In genomic region chr17:73018599-73018998, GRCh38 we compare ENCODE assay signal across 17 cellular contexts.
DNase-seq lines count a peak whose midpoint lies in the region; ATAC-seq and TF ChIP-seq lines count a peak whose summit lies in the region.
"Had no signal": no experiment of that assay in that cellular context is flagged by ENCODE, and none has a peak within 500 bp of the region (broad histone marks: within the 10 kb centered on the region; RNA-seq: fewer than 3 reads in every experiment).

No MANE protein-coding gene starts in this region.

- H3K18ac ChIP-seq in IMR-90 (ENCODE audit: low read depth, low read length): peak overlapping the region; percentile 98; the same call in 1 of the 2 replicates

- H3K56ac ChIP-seq in IMR-90 (ENCODE audit: extremely low read depth, insufficient read depth, low read length): no peak overlapping the region

- H3K9me3 Mint-ChIP-seq in osteocyte (ENCODE audit: unreplicated experiment): peaks cover 15% of the 10 kb centered on the region

- no peak overlapping the region for H3K4me3 Mint-ChIP-seq in osteocyte (ENCODE audit: unreplicated experiment)
- H3K4me3 Mint-ChIP-seq: B cell; CD4-positive, alpha-beta T cell; CD8-positive, alpha-beta T cell had no signal

- DNase-seq in IMR-90 (no peak), osteocyte (ENCODE audit: extremely low spot score, unreplicated experiment) (no peak), posterior vena cava (ENCODE audit: low spot score) (no peak)
- DNase-seq: AML-193; Caco-2; Calu3; CD4-positive, alpha-beta T cell; CD8-positive, alpha-beta T cell; DMS79 treated with DMSO at 0.1 percent for 48 hours; GF-D8 had no signal

- H2BK120ac ChIP-seq in IMR-90 (ENCODE audit: low read depth, low read length): peak overlapping the region; percentile 84

- no peak for TF ChIP-seq POLR2A in IMR-90 (IDR thresholded peaks at IDR 0.05; ENCODE audit: low read depth, low read length)

- BruUV-seq in IMR-90 (replicated peaks; lab: Mats Ljungman, UMichigan): no TSS peak

- CTCF ChIA-PET in HEK293 (lab: Yijun Ruan, JAX) (no interaction called here), IMR-90 (lab: Yijun Ruan, JAX) (no interaction called here)

- no peak overlapping the region for H3K27ac ChIP-seq in HEK293 (ENCODE audit: extremely low read depth, low read depth, low read length)
- peak overlapping the region; percentile 89; the same call in 1 of the 2 replicates for H3K27ac ChIP-seq in IMR-90 (ENCODE audit: insufficient read depth, low read length)
- H3K27ac ChIP-seq: 22Rv1; A549; BLaER1 treated with 17β-estradiol and CSF1 and Interleukin-3, amounts not matched to agents 10 nM and 100 nM; C4-2B had no signal

- H2BK15ac ChIP-seq in IMR-90 (ENCODE audit: low read depth, low read length): peak overlapping the region; percentile 76; the same call in 2 of the 3 replicates

- in situ Hi-C loops in IMR-90 (cut with MboI; ENCODE audit: low sequenced_read_pairs): no loop called here

- no peak overlapping the region for H2AFZ ChIP-seq in IMR-90 (replicated peaks; ENCODE audit: low read length, poor library complexity)

- H3K4me2 ChIP-seq in IMR-90 (ENCODE audit: low read depth, low read length): no peak overlapping the region
- H3K4me2 ChIP-seq: A549; BLaER1 treated with 17β-estradiol and CSF1 and Interleukin-3, amounts not matched to agents 10 nM and 100 nM had no signal

- TF ChIP-seq CTCF in HEK293 (tag by site-specific recombination; IDR thresholded peaks at IDR 0.05) (no peak), IMR-90 (conservative IDR thresholded peaks at IDR 0.05; ENCODE audit: low read depth, low read length) (no peak), osteocyte (IDR thresholded peaks at IDR 0.05) (no peak)

- H4K20me1 ChIP-seq in IMR-90 (ENCODE audit: insufficient read depth, low read length): no peaks in the 10 kb centered on the region; the same call in 1 of the 2 replicates
- H4K20me1 ChIP-seq: BLaER1 treated with 17β-estradiol and CSF1 and Interleukin-3, amounts not matched to agents 10 nM and 100 nM had no signal

- H3K9me3 ChIP-seq in HEK293 (ENCODE audit: control insufficient read depth, insufficient read depth, low read depth, low read length) (no peaks in the 10 kb centered on the region), IMR-90 (ENCODE audit: control insufficient read depth, insufficient read depth, low read length) (peaks cover 2% of the 10 kb centered on the region; the same call in 1 of the 2 replicates)
- H3K9me3 ChIP-seq: Caco-2 had no signal

- H3K79me1 ChIP-seq in IMR-90 (ENCODE audit: low read depth in 1 of 2, low read length in 2 of 2): peaks cover 11 to 22% of the 10 kb centered on the region in 2 experiments

- H3K9ac ChIP-seq in IMR-90 (ENCODE audit: low read depth, low read length): no peak overlapping the region
- H3K9ac ChIP-seq: BLaER1 treated with 17β-estradiol and CSF1 and Interleukin-3, amounts not matched to agents 10 nM and 100 nM had no signal

- H3K4me1 ChIP-seq in HEK293 (ENCODE audit: control insufficient read depth, insufficient read depth, low read length): no peaks in the 10 kb centered on the region
- H3K4me1 ChIP-seq in IMR-90 (ENCODE audit: control insufficient read depth, insufficient read depth, low read length): peaks cover 11% of the 10 kb centered on the region

- H4K8ac ChIP-seq in IMR-90 (ENCODE audit: low read depth in 2 of 2, low read length in 2 of 2): peak overlapping the region in 1 of 2 experiments; percentile 51; a peak in 1 of 4 replicates

- peaks cover 68% of the 10 kb centered on the region for H3K4me1 Mint-ChIP-seq in osteocyte (ENCODE audit: unreplicated experiment)

- H2AK5ac ChIP-seq in IMR-90 (ENCODE audit: low read depth, low read length): peak overlapping the region; percentile 56; the same call in 1 of the 2 replicates

- no peak overlapping the region for H4K91ac ChIP-seq in IMR-90 (ENCODE audit: insufficient read depth, low read depth, low read length)

- peak overlapping the region; percentile 58 for H3K27ac Mint-ChIP-seq in osteocyte (ENCODE audit: unreplicated experiment)
- H3K27ac Mint-ChIP-seq: B cell; CD4-positive, alpha-beta T cell; CD8-positive, alpha-beta T cell had no signal

- H3K23ac ChIP-seq in IMR-90 (ENCODE audit: low read depth, low read length): no peak overlapping the region

- peaks cover 18% of the 10 kb centered on the region for H3K36me3 Mint-ChIP-seq in osteocyte (ENCODE audit: unreplicated experiment)

- H2BK20ac ChIP-seq in IMR-90 (ENCODE audit: low read depth, low read length): peak overlapping the region; percentile 94

- no peak overlapping the region; the same call in 1 of the 2 replicates for H3K14ac ChIP-seq in IMR-90 (replicated peaks; ENCODE audit: low read depth, low read length)

- no peak overlapping the region for H4K5ac ChIP-seq in IMR-90 (ENCODE audit: low read depth, low read length)

- dilution Hi-C loops in IMR-90 (cut with HindIII; ENCODE audit: low sequenced_read_pairs, unreplicated experiment): no loop called here

- POLR2A ChIA-PET in HEK293 (lab: Yijun Ruan, JAX) (no interaction called here), IMR-90 (lab: Charles Lee; ENCODE audit: unreplicated experiment) (no interaction called here)

- peak overlapping the region; percentile 58; the same call in 1 of the 2 replicates for H3K4ac ChIP-seq in IMR-90 (ENCODE audit: low read depth, low read length)

- no peak for TF ChIP-seq RAD21 in IMR-90 (IDR thresholded peaks at IDR 0.05; ENCODE audit: low read length)

- H3K36me3 ChIP-seq in HEK293 (ENCODE audit: control insufficient read depth in 2 of 2, insufficient read depth in 1 of 2, low read length in 2 of 2): no peaks in the 10 kb centered on the region
- no peaks in the 10 kb centered on the region for H3K36me3 ChIP-seq in IMR-90 (ENCODE audit: control insufficient read depth, insufficient read depth, low read length)

- H2AK9ac ChIP-seq in IMR-90 (replicated peaks; ENCODE audit: low read depth, low read length, poor library complexity): no peak overlapping the region

- H3K9me1 ChIP-seq in IMR-90 (ENCODE audit: insufficient read depth, low read length): peaks cover 16% of the 10 kb centered on the region

- H3K4me3 ChIP-seq in HEK293 (ENCODE audit: low read depth, low read length) (no peak overlapping the region), IMR-90 (ENCODE audit: insufficient read depth, low read depth, low read length) (no peak overlapping the region)
- H3K4me3 ChIP-seq: A549; BLaER1 treated with 17β-estradiol and CSF1 and Interleukin-3, amounts not matched to agents 10 nM and 100 nM had no signal

- peak overlapping the region; percentile 97 for H2BK5ac ChIP-seq in IMR-90 (ENCODE audit: low read depth, low read length, poor library complexity, severe bottlenecking)

- no peaks in the 10 kb centered on the region for H3K27me3 ChIP-seq in IMR-90 (ENCODE audit: control insufficient read depth, insufficient read depth, low read length)
- H3K27me3 ChIP-seq: BLaER1 treated with 17β-estradiol and CSF1 and Interleukin-3, amounts not matched to agents 10 nM and 100 nM had no signal

- intact Hi-C loops in IMR-90 (cut with micrococcal nuclease): no loop called here
- intact Hi-C loops in posterior vena cava (cut with DNase I): no loop called here

- ATAC-seq in IMR-90 (ENCODE audit: low read depth): no peak
- ATAC-seq in GM21528 (IDR thresholded peaks at IDR 0.05; ENCODE audit: low FRiP score, unreplicated experiment): no peak
- ATAC-seq: A549; CD8-positive, alpha-beta T cell had no signal

- no peaks in the 10 kb centered on the region for H3K27me3 Mint-ChIP-seq in osteocyte (ENCODE audit: unreplicated experiment)
- H3K27me3 Mint-ChIP-seq: B cell; CD4-positive, alpha-beta T cell had no signal

TF ChIP-seq in IMR-90, 13 proteins besides CTCF, POLR2A, EP300 and RAD21:
- TF ChIP-seq FOS (IDR thresholded peaks at IDR 0.05; ENCODE audit: low read depth, low read length): no peak
- TF ChIP-seq CHD1 (IDR thresholded peaks at IDR 0.05; ENCODE audit: low read depth, low read length): no peak
- no peak for TF ChIP-seq BHLHE40 (IDR thresholded peaks at IDR 0.05; ENCODE audit: low read depth, low read length)
- TF ChIP-seq USF2 (IDR thresholded peaks at IDR 0.05; ENCODE audit: low read depth, low read length): no peak
- TF ChIP-seq CEBPB (IDR thresholded peaks at IDR 0.05; ENCODE audit: low read depth, low read length): no peak
- no peak for TF ChIP-seq MAZ (IDR thresholded peaks at IDR 0.05; ENCODE audit: borderline replicate concordance, low read depth, low read length)
- no peak for TF ChIP-seq MAFK (IDR thresholded peaks at IDR 0.05; ENCODE audit: low read depth, low read length)
- no peak for TF ChIP-seq RFX5 (IDR thresholded peaks at IDR 0.05; ENCODE audit: low read depth, low read length)
- TF ChIP-seq ELK1 (IDR thresholded peaks at IDR 0.05; ENCODE audit: borderline replicate concordance, low read depth, low read length): no peak
- no peak for TF ChIP-seq NFE2L2 (IDR thresholded peaks at IDR 0.05; ENCODE audit: low read depth, low read length)
- no peak for TF ChIP-seq RCOR1 (IDR thresholded peaks at IDR 0.05; ENCODE audit: insufficient replicate concordance, low read length)
- no peak for TF ChIP-seq SMC3 (IDR thresholded peaks at IDR 0.05; ENCODE audit: low read depth, low read length)
- no peak for TF ChIP-seq MXI1 (IDR thresholded peaks at IDR 0.05; ENCODE audit: borderline replicate concordance, low read depth, low read length)
